ENCODE assay signal across 15 cellular contexts in the genomic region with DNA sequence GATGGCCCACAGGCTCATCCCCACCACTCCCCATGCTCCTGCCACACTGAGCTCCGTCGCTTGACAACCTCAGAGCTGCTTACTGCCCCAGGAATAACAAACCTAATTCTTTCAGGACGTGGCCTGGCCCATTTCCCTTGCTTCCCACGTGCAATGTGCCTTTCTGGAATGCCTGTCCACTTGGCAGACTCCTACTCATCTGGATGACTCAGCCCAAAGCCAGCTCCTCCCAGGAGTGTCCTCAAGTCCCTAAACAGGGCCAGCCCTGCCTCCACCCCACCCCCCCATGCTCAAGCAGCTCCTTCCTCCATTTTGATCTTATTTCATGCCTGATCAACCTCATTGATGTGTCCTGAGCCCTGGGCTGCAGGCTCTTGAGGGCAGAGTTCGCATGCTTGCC.
DNase-seq lines count a peak whose midpoint lies in the region; ATAC-seq and TF ChIP-seq lines count a peak whose summit lies in the region.
"Had no signal": no experiment of that assay in that cellular context is flagged by ENCODE, and none has a peak within 500 bp of the region (broad histone marks: within the 10 kb centered on the region; RNA-seq: fewer than 3 reads in every experiment).

No MANE protein-coding gene starts in this region.

- H3K4me3 ChIP-seq in choroid plexus epithelial cell (ENCODE audit: low read depth, low read length) (no peak overlapping the region), lower lobe of right lung (no peak overlapping the region), prostate gland (no peak overlapping the region)
- H3K4me3 ChIP-seq: HAP-1, SJSA1 had no signal

- no peaks in the 10 kb centered on the region for H3K9me3 ChIP-seq in lower lobe of right lung
- no peaks in the 10 kb centered on the region for H3K9me3 ChIP-seq in prostate gland
- H3K9me3 ChIP-seq: HAP-1, SJSA1 had no signal

- H3K4me3 Mint-ChIP-seq in activated T-helper 2 cell treated with anti-CD3 and anti-CD28 coated beads, Interferon-gamma antibody, Interleukin-2, Interleukin-4, amounts not matched to agents 10 μg/mL and 5 μg/mL and 100 μg/mL, durations not matched to agents 14 hours and 24 hours and 36 hours (ENCODE audit: low read depth): no peak overlapping the region
- H3K4me3 Mint-ChIP-seq: B cell had no signal

- DNase-seq in ACHN: peak; percentile 92
- DNase-seq in HT1080 (ENCODE audit: low read depth): peak; percentile 67
- peak; percentile 23 for DNase-seq in choroid plexus epithelial cell (ENCODE audit: low read depth)
- no peak for DNase-seq in lower lobe of right lung
- no peak for DNase-seq in prostate gland (ENCODE audit: low spot score)
- no peak for DNase-seq in activated T-helper 2 cell treated with anti-CD3 and anti-CD28 coated beads, Interferon-gamma antibody, Interleukin-2, Interleukin-4, amounts not matched to agents 10 μg/mL and 5 μg/mL and 100 μg/mL, durations not matched to agents 14 hours and 24 hours and 36 hours (ENCODE audit: low spot score)
- no peak for DNase-seq in SHP77 treated with DMSO at 0.1 percent for 48 hours (lab: John Stamatoyannopoulos, UW)
- DNase-seq: aorta; NCI-H510A treated with DMSO at 0.1 percent for 48 hours; stimulated activated CD4-positive, alpha-beta T cell treated with anti-CD3 and anti-CD28 coated beads, Interleukin-4, amount 100 ng/mL, for 4 hours had no signal

- H3K27me3 ChIP-seq in lower lobe of right lung (ENCODE audit: low read depth): no peaks in the 10 kb centered on the region
- H3K27me3 ChIP-seq in prostate gland (replicated peaks; ENCODE audit: insufficient read depth): no peaks in the 10 kb centered on the region

- no peak overlapping the region for H3K27ac Mint-ChIP-seq in activated T-helper 2 cell treated with anti-CD3 and anti-CD28 coated beads, Interferon-gamma antibody, Interleukin-2, Interleukin-4, amounts not matched to agents 10 μg/mL and 5 μg/mL and 100 μg/mL, durations not matched to agents 14 hours and 24 hours and 36 hours
- H3K27ac Mint-ChIP-seq: B cell had no signal

- H3K4me1 Mint-ChIP-seq in activated T-helper 2 cell treated with anti-CD3 and anti-CD28 coated beads, Interferon-gamma antibody, Interleukin-2, Interleukin-4, amounts not matched to agents 10 μg/mL and 5 μg/mL and 100 μg/mL, durations not matched to agents 14 hours and 24 hours and 36 hours (ENCODE audit: low read depth): no peaks in the 10 kb centered on the region
- H3K4me1 Mint-ChIP-seq: B cell had no signal

- peaks cover 33% of the 10 kb centered on the region for H3K27me3 Mint-ChIP-seq in activated T-helper 2 cell treated with anti-CD3 and anti-CD28 coated beads, Interferon-gamma antibody, Interleukin-2, Interleukin-4, amounts not matched to agents 10 μg/mL and 5 μg/mL and 100 μg/mL, durations not matched to agents 14 hours and 24 hours and 36 hours (ENCODE audit: low read depth)

- H3K36me3 Mint-ChIP-seq in activated T-helper 2 cell treated with anti-CD3 and anti-CD28 coated beads, Interferon-gamma antibody, Interleukin-2, Interleukin-4, amounts not matched to agents 10 μg/mL and 5 μg/mL and 100 μg/mL, durations not matched to agents 14 hours and 24 hours and 36 hours (ENCODE audit: low read depth): no peaks in the 10 kb centered on the region

- ATAC-seq in lower lobe of right lung (peak; percentile 77 to 85), HG02759 (IDR thresholded peaks at IDR 0.05; ENCODE audit: unreplicated experiment) (no peak)

- H3K27ac ChIP-seq in lower lobe of right lung (no peak overlapping the region), prostate gland (no peak overlapping the region)
- H3K27ac ChIP-seq: epithelial cell of prostate, SJSA1 had no signal

- in situ Hi-C loops in ACHN (cut with HindIII; ENCODE audit: low pct_ligation_motif_present, low pct_unique_long_range_greater_than_20kb, low sequenced_read_pairs): no loop called here

- H3K36me3 ChIP-seq in lower lobe of right lung: no peaks in the 10 kb centered on the region
- no peaks in the 10 kb centered on the region for H3K36me3 ChIP-seq in prostate gland
- H3K36me3 ChIP-seq: HAP-1, SJSA1 had no signal

- no peaks in the 10 kb centered on the region for H3K4me1 ChIP-seq in lower lobe of right lung
- H3K4me1 ChIP-seq in prostate gland (replicated peaks): no peaks in the 10 kb centered on the region
- H3K4me1 ChIP-seq: HAP-1 had no signal

- TF ChIP-seq CTCF in choroid plexus epithelial cell (conservative IDR thresholded peaks at IDR 0.05; ENCODE audit: low read depth, low read length) (no peak), lower lobe of right lung (IDR thresholded peaks at IDR 0.05) (no peak), prostate gland (IDR thresholded peaks at IDR 0.05) (no peak)

- WGBS in prostate gland: 48% methylated on average over 5 of the region's 5 CpGs

- no peak for TF ChIP-seq POLR2A in prostate gland (IDR thresholded peaks at IDR 0.05)

- H3K9me3 Mint-ChIP-seq in activated T-helper 2 cell treated with anti-CD3 and anti-CD28 coated beads, Interferon-gamma antibody, Interleukin-2, Interleukin-4, amounts not matched to agents 10 μg/mL and 5 μg/mL and 100 μg/mL, durations not matched to agents 14 hours and 24 hours and 36 hours: no peaks in the 10 kb centered on the region

- intact Hi-C loops in lower lobe of right lung (cut with DNase I) (loop anchor here (10.0 kb wide), 1 partner anchor 661 kb away; the partner anchor contains the start of gene SHH), prostate gland (cut with DNase I) (no loop called here)
- intact Hi-C loops in activated T-helper 2 cell treated with anti-CD3 and anti-CD28 coated beads, Interferon-gamma antibody, Interleukin-2, Interleukin-4, amounts not matched to agents 10 μg/mL and 5 μg/mL and 100 μg/mL, durations not matched to agents 14 hours and 24 hours and 36 hours (cut with micrococcal nuclease): no loop called here

Comparison
In these comparisons a context has a peak if more than half of its experiments do, and no peak if none do; other contexts are left out.
1. DNase-seq: peak in ACHN (single experiment), HT1080 (single experiment) and choroid plexus epithelial cell (single experiment); none in lower lobe of right lung (single experiment), prostate gland (single experiment), activated T-helper 2 cell treated with anti-CD3 and anti-CD28 coated beads, Interferon-gamma antibody, Interleukin-2, Interleukin-4, amounts not matched to agents 10 μg/mL and 5 μg/mL and 100 μg/mL, durations not matched to agents 14 hours and 24 hours and 36 hours (single experiment) and SHP77 treated with DMSO at 0.1 percent for 48 hours (single experiment).